In the genomic region with DNA sequence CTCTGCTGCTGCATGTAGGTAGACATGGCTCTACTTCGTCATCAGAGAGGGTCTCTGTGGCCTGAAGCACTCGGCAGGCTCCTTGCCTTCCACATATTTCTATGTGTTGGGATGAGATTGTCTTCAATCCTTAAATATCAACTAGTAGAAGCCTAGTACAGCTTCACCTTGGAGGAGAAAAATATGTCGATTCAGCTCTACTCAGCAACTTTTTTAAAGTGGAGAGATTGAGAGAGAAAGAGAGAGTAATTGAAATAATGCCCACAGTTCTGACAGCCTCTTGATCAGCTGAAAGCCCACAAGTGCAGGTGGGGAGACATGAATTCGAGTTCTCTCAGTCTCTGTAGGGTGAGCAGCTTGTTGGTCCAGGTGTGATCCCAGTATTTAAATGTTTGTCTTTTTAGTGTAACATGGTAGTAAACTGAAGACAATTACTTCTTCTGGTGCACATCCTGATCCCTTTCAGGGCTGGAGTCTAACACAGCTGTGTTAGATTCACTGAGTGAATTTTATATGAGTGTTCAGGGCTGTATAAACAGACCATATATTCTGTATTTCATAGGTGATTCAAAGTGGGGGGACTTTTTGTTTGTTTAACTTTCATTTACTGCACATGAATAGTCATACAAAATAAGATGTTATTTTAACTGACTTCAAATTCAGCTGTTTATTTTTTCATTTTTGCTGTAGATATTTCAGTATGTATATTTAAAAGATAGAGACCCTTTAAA, we compare ENCODE assay signal across 16 cellular contexts.
A peak's percentile ranks its signal among the peaks of the same experiment; 100 is the strongest.
DNase-seq lines count a peak whose midpoint lies in the region; ATAC-seq, FAIRE-seq and TF ChIP-seq lines count a peak whose summit lies in the region.
"Had no signal": no experiment of that assay in that cellular context is flagged by ENCODE, and none has a peak within 500 bp of the region (broad histone marks: within the 10 kb centered on the region; RNA-seq: fewer than 3 reads in every experiment).

No MANE protein-coding gene starts in this region.

- TF ChIP-seq CTCF in ascending aorta (IDR thresholded peaks at IDR 0.05) (no peak), prostate gland (IDR thresholded peaks at IDR 0.05) (no peak), GM13976 (IDR thresholded peaks at IDR 0.05; ENCODE audit: borderline replicate concordance, control extremely low read depth, extremely low read depth, insufficient read depth, missing control alignments) (no peak), colonic mucosa (IDR thresholded peaks at IDR 0.05) (no peak)

- FAIRE-seq in GM12892 (lab: Jason Lieb, UNC): peak; percentile 5

- H3K27ac ChIP-seq in ascending aorta (peak overlapping the region; percentile 13 to 25), prostate gland (peak overlapping the region; percentile 46 to 75), colonic mucosa (no peak overlapping the region)
- H3K27ac ChIP-seq: PC-9 had no signal

- no peak overlapping the region for H3K9ac ChIP-seq in colonic mucosa (ENCODE audit: low read depth in 2 of 2, low read length in 2 of 2)

- H3K36me3 ChIP-seq in ascending aorta (peaks cover 0 to 9% of the 10 kb centered on the region in 2 donors), prostate gland (no peaks in the 10 kb centered on the region), colonic mucosa (no peaks in the 10 kb centered on the region), H7 (replicated peaks; ENCODE audit: control insufficient read depth, insufficient read depth, low read length) (peaks cover 3% of the 10 kb centered on the region; the same call in 1 of the 2 replicates)

- 78% methylated on average over 4 of the region's 4 CpGs for WGBS in prostate gland

- in situ Hi-C loops in GM13976 (cut with MboI; ENCODE audit: low sequenced_read_pairs, unreplicated experiment): no loop called here

- no peaks in the 10 kb centered on the region for H3K9me3 ChIP-seq in ascending aorta
- no peaks in the 10 kb centered on the region for H3K9me3 ChIP-seq in prostate gland
- H3K9me3 ChIP-seq in colonic mucosa: no peaks in the 10 kb centered on the region

- intact Hi-C loops in ascending aorta (cut with DNase I): no loop called here
- intact Hi-C loops in prostate gland (cut with DNase I): no loop called here
- intact Hi-C loops in colonic mucosa (cut with DNase I): no loop called here

- H3K4me3 ChIP-seq in ascending aorta (no peak overlapping the region), prostate gland (no peak overlapping the region), colonic mucosa (no peak overlapping the region), H7 (ENCODE audit: insufficient read depth, low read depth, low read length) (no peak overlapping the region)
- H3K4me3 ChIP-seq: PC-9, smooth muscle cell had no signal

- TF ChIP-seq POLR2A in GM12892 (IDR thresholded peaks at IDR 0.05; ENCODE audit: low read depth, low read length) (no peak), prostate gland (IDR thresholded peaks at IDR 0.05) (no peak)

- no peaks in the 10 kb centered on the region for H3K27me3 ChIP-seq in ascending aorta
- no peaks in the 10 kb centered on the region for H3K27me3 ChIP-seq in prostate gland (replicated peaks; ENCODE audit: insufficient read depth)
- H3K27me3 ChIP-seq in colonic mucosa: no peaks in the 10 kb centered on the region
- H3K27me3 ChIP-seq in H7 (ENCODE audit: control insufficient read depth, insufficient read depth, low read length): no peaks in the 10 kb centered on the region

- H3K4me1 ChIP-seq in ascending aorta: peaks cover 8 to 13% of the 10 kb centered on the region in 2 donors
- peaks cover 8% of the 10 kb centered on the region for H3K4me1 ChIP-seq in prostate gland (replicated peaks)
- no peaks in the 10 kb centered on the region for H3K4me1 ChIP-seq in colonic mucosa

- DNase-seq in GM12892 (ENCODE audit: insufficient read length): no peak
- DNase-seq in ascending aorta (ENCODE audit: low spot score in 2 of 2): no peak
- DNase-seq in prostate gland (ENCODE audit: low spot score): no peak
- DNase-seq in GM13976 (ENCODE audit: low spot score): no peak
- no peak for DNase-seq in colonic mucosa
- DNase-seq in H7: no peak
- DNase-seq: activated CD8-positive, alpha-beta memory T cell treated with anti-CD3 and anti-CD28 coated beads, Interleukin-2, amount 50 U/mL, for 4 hours; cerebellar nuclear complex; EL; HFFc6; islet precursor cell; NCI-H1930; NCI-H524; PC-9 had no signal

- ATAC-seq in HG03354 (IDR thresholded peaks at IDR 0.05; ENCODE audit: poor library complexity, severe bottlenecking, unreplicated experiment): peak; percentile 29
